8 cellular contexts compared by ENCODE assay signal in the genomic region with DNA sequence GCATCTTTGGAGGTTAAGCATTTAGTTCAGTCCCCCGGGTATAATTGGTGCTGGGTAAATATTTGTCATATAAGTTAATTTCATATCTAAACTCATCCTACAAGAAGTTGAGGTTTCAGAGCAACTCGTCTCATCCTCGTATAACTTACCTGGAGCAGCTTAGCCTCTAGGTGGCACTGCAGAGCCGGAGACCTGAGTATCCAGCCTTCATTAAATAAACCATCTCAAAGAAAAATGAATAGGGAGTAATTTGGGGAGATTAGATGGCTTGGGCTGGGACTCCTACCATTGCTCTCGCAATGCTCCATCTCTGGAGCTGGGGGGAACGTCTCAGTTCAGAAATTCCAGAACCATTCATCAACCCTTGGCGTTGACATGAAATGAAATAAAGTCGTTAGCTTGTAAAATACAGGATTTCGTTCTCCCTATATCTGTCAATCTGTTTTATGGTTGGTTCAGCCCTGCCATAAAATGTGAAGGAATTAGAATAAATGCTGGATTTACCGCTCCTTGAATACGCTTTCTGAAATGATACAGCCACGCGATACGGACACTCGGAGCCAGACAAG.
DNase-seq lines count a peak whose midpoint lies in the region; ATAC-seq and TF ChIP-seq lines count a peak whose summit lies in the region.

No MANE protein-coding gene starts in this region.

- no peak for ATAC-seq in GM21367 (IDR thresholded peaks at IDR 0.05; ENCODE audit: unreplicated experiment)

- peaks cover 8% of the 10 kb centered on the region for H3K9me3 Mint-ChIP-seq in glutamatergic neuron (ENCODE audit: unreplicated experiment)

- no peak overlapping the region for H3K27ac Mint-ChIP-seq in glutamatergic neuron (ENCODE audit: unreplicated experiment)

- in situ Hi-C loops in KBM-7 (cut with MboI; ENCODE audit: low pct_unique_long_range_greater_than_20kb, low sequenced_read_pairs) = loop anchor here (25.0 kb wide), 1 partner anchor 286 kb away; no protein-coding TSS in a partner anchor

- TF ChIP-seq CTCF in glutamatergic neuron (IDR thresholded peaks at IDR 0.05; ENCODE audit: partially characterized antibody, unreplicated experiment) = peak; percentile 50

- H3K4me3 Mint-ChIP-seq in glutamatergic neuron (ENCODE audit: unreplicated experiment) = no peak overlapping the region

- peaks cover 3% of the 10 kb centered on the region for H3K36me3 Mint-ChIP-seq in glutamatergic neuron (ENCODE audit: unreplicated experiment)

- no peaks in the 10 kb centered on the region for H3K27me3 Mint-ChIP-seq in glutamatergic neuron (ENCODE audit: unreplicated experiment)

- DNase-seq in NCI-H1417 (lab: John Stamatoyannopoulos, UW) = peak; percentile 55 to 71 (median 57)
- no peak for DNase-seq in NCI-H1417 treated with DMSO at 0.1 percent for 48 hours (lab: John Stamatoyannopoulos, UW)
- peak; percentile 24 for DNase-seq in KBM-7
- peak; percentile 28 for DNase-seq in UCSD-AML1 (lab: John Stamatoyannopoulos, UW; ENCODE audit: unreplicated experiment)
- peak; percentile 55 for DNase-seq in glutamatergic neuron
- peak; percentile 62 for DNase-seq in stimulated activated CD8-positive, alpha-beta memory T cell treated with anti-CD3 and anti-CD28 coated beads, Interleukin-4, amount 100 ng/mL, for 48 hours
- DNase-seq in GDM1 (lab: John Stamatoyannopoulos, UW) = no peak

- no peaks in the 10 kb centered on the region for H3K4me1 Mint-ChIP-seq in glutamatergic neuron (ENCODE audit: low read depth, unreplicated experiment)

Comparison
In these comparisons a context has a peak if more than half of its experiments do, and no peak if none do; other contexts are left out.
1. DNase-seq: peak in NCI-H1417 (3 of 3), KBM-7 (single experiment), UCSD-AML1 (single experiment), glutamatergic neuron (single experiment) and stimulated activated CD8-positive, alpha-beta memory T cell treated with anti-CD3 and anti-CD28 coated beads, Interleukin-4, amount 100 ng/mL, for 48 hours (single experiment); none in NCI-H1417 treated with DMSO at 0.1 percent for 48 hours (single experiment) and GDM1 (single experiment).